8 cellular contexts compared by ENCODE assay signal in genomic region chr1:234772345-234773147, GRCh38.
DNase-seq lines count a peak whose midpoint lies in the region; ATAC-seq lines count a peak whose summit lies in the region.

No MANE protein-coding gene starts in this region.

- peaks cover 49% of the 10 kb centered on the region for H3K4me1 Mint-ChIP-seq in activated naive CD8-positive, alpha-beta T cell treated with anti-CD3 and anti-CD28 coated beads, Interleukin-2, amount 10 ng/mL, durations not matched to agents 7 days and 5 days

- peak overlapping the region; percentile 14 for H3K27ac ChIP-seq in right cardiac atrium (ENCODE audit: low read length)

- no peak overlapping the region for H3K4me3 ChIP-seq in right cardiac atrium (ENCODE audit: low read length)

- in situ Hi-C loops in Caki2 (cut with HindIII; ENCODE audit: low pct_unique_long_range_greater_than_20kb, low sequenced_read_pairs): no loop called here

- intact Hi-C loops in right cardiac atrium (cut with DNase I): no loop called here

- no peaks in the 10 kb centered on the region for H3K27me3 ChIP-seq in right cardiac atrium (ENCODE audit: control insufficient read depth, insufficient read depth)

- POLR2A ChIA-PET in activated naive CD8-positive, alpha-beta T cell treated with anti-CD3 and anti-CD28 coated beads, Interleukin-2, amount 10 ng/mL, durations not matched to agents 7 days and 5 days (lab: Charles Lee): interaction anchor here (0.7 to 2.5 kb wide), 11 partner anchors 13 to 240 kb away, joined by 3 to 20 read pairs (median 3); no protein-coding TSS in a partner anchor

- peaks cover 4% of the 10 kb centered on the region for H3K4me1 ChIP-seq in right cardiac atrium (ENCODE audit: control insufficient read depth, insufficient read depth, low read length)

- DNase-seq in Caki2 (ENCODE audit: low read depth): peak; percentile 98
- DNase-seq in HPDE6-E6E7 (ENCODE audit: extremely low spot score): peak; percentile 94
- DNase-seq in SW 1271 (lab: John Stamatoyannopoulos, UW): peak; percentile 75 to 96
- peak; percentile 71 for DNase-seq in activated naive CD8-positive, alpha-beta T cell treated with anti-CD3 and anti-CD28 coated beads, Interleukin-2, amount 10 ng/mL, durations not matched to agents 7 days and 5 days
- DNase-seq in right cardiac atrium: peak; percentile 62 to 68 (median 63)
- peak; percentile 95 for DNase-seq in smooth muscle cell of the brain vasculature (ENCODE audit: low read depth, low spot score)
- DNase-seq in NCI-H1092 treated with DMSO at 0.1 percent for 48 hours (lab: John Stamatoyannopoulos, UW): no peak

- H3K9me3 Mint-ChIP-seq in activated naive CD8-positive, alpha-beta T cell treated with anti-CD3 and anti-CD28 coated beads, Interleukin-2, amount 10 ng/mL, durations not matched to agents 7 days and 5 days: peaks cover 2% of the 10 kb centered on the region

- ATAC-seq in GM21381 (IDR thresholded peaks at IDR 0.05; ENCODE audit: unreplicated experiment) (peak; percentile 88), right cardiac atrium (peak; percentile 59 to 85)
- ATAC-seq in activated naive CD8-positive, alpha-beta T cell treated with anti-CD3 and anti-CD28 coated beads, Interleukin-2, amount 10 ng/mL, durations not matched to agents 7 days and 5 days (ENCODE audit: low read depth): peak; percentile 89

- peak overlapping the region; percentile 92 for H3K27ac Mint-ChIP-seq in activated naive CD8-positive, alpha-beta T cell treated with anti-CD3 and anti-CD28 coated beads, Interleukin-2, amount 10 ng/mL, durations not matched to agents 7 days and 5 days

- WGBS in right cardiac atrium: 58% methylated on average over 22 of the region's 22 CpGs

- H3K9me3 ChIP-seq in right cardiac atrium (ENCODE audit: control insufficient read depth, low read length): no peaks in the 10 kb centered on the region

- H3K4me3 Mint-ChIP-seq in activated naive CD8-positive, alpha-beta T cell treated with anti-CD3 and anti-CD28 coated beads, Interleukin-2, amount 10 ng/mL, durations not matched to agents 7 days and 5 days: peak overlapping the region; percentile 72

- H3K36me3 Mint-ChIP-seq in activated naive CD8-positive, alpha-beta T cell treated with anti-CD3 and anti-CD28 coated beads, Interleukin-2, amount 10 ng/mL, durations not matched to agents 7 days and 5 days: peaks cover 2% of the 10 kb centered on the region

- H3K27me3 Mint-ChIP-seq in activated naive CD8-positive, alpha-beta T cell treated with anti-CD3 and anti-CD28 coated beads, Interleukin-2, amount 10 ng/mL, durations not matched to agents 7 days and 5 days: no peaks in the 10 kb centered on the region
